ENCODE assay signal across 9 cellular contexts in genomic region chr18:57428221-57429150, GRCh38. TPM values are rescaled to one million over a fixed set of nuclear protein-coding genes. Genes with fewer than 3 reads are reported as not detected.
DNase-seq lines count a peak whose midpoint lies in the region; ATAC-seq and TF ChIP-seq lines count a peak whose summit lies in the region.
"Had no signal": no experiment of that assay in that cellular context is flagged by ENCODE, and none has a peak within 500 bp of the region (broad histone marks: within the 10 kb centered on the region; RNA-seq: fewer than 3 reads in every experiment).

No MANE protein-coding gene starts in this region.

- peaks cover 10 to 20% (median 13%) of the 10 kb centered on the region in 4 donors for H3K4me1 Mint-ChIP-seq in CD4-positive, CD25-positive, alpha-beta regulatory T cell
- H3K4me1 Mint-ChIP-seq in HFFc6 (ENCODE audit: low read depth) (peaks cover 12% of the 10 kb centered on the region), glutamatergic neuron (ENCODE audit: low read depth, unreplicated experiment) (peaks cover 36% of the 10 kb centered on the region)

- no peak for ATAC-seq in CD4-positive, CD25-positive, alpha-beta regulatory T cell (ENCODE audit: low read depth in 2 of 2)
- ATAC-seq in omental fat pad (ENCODE audit: low FRiP score) = peak; percentile 37
- no peak for ATAC-seq in HG03378 (IDR thresholded peaks at IDR 0.05; ENCODE audit: unreplicated experiment)
- no peak for ATAC-seq in GM21786 (IDR thresholded peaks at IDR 0.05; ENCODE audit: unreplicated experiment)
- no peak for ATAC-seq in gastrocnemius medialis

- in situ Hi-C loops in gastrocnemius medialis (cut with MboI; ENCODE audit: low sequenced_read_pairs in 4 of 4) = no loop called here

- no peak for DNase-seq in CD4-positive, CD25-positive, alpha-beta regulatory T cell
- DNase-seq in HFFc6 = no peak
- DNase-seq in glutamatergic neuron = peak; percentile 46
- no peak for DNase-seq in omental fat pad (ENCODE audit: low spot score)
- DNase-seq in gastrocnemius medialis = no peak
- no peak for DNase-seq in UCSD-AML1 (lab: John Stamatoyannopoulos, UW; ENCODE audit: unreplicated experiment)
- DNase-seq: effector CD8-positive, alpha-beta T cell had no signal

- peaks cover 15% of the 10 kb centered on the region for H3K4me1 ChIP-seq in CD4-positive, CD25-positive, alpha-beta regulatory T cell (ENCODE audit: control insufficient read depth, insufficient read depth, low read length, poor library complexity, severe bottlenecking)
- H3K4me1 ChIP-seq in gastrocnemius medialis = peaks cover 0 to 2% of the 10 kb centered on the region in 2 donors

- intact Hi-C loops in gastrocnemius medialis (cut with DNase I; ENCODE audit: low total_unique reads) = no loop called here

- H3K27ac ChIP-seq in CD4-positive, CD25-positive, alpha-beta regulatory T cell (ENCODE audit: insufficient read depth, low read length, poor library complexity, severe bottlenecking) = no peak overlapping the region
- H3K27ac ChIP-seq in gastrocnemius medialis = no peak overlapping the region

- H3K36me3 Mint-ChIP-seq in CD4-positive, CD25-positive, alpha-beta regulatory T cell = no peaks in the 10 kb centered on the region
- peaks cover 5% of the 10 kb centered on the region; the same call in 1 of the 2 replicates for H3K36me3 Mint-ChIP-seq in HFFc6 (ENCODE audit: low read depth)
- H3K36me3 Mint-ChIP-seq in glutamatergic neuron (ENCODE audit: unreplicated experiment) = no peaks in the 10 kb centered on the region

- TF ChIP-seq POLR2A in gastrocnemius medialis (IDR thresholded peaks at IDR 0.05) = no peak

- H3K27me3 ChIP-seq in CD4-positive, CD25-positive, alpha-beta regulatory T cell (ENCODE audit: control insufficient read depth, insufficient read depth, low read length) = peaks cover 56% of the 10 kb centered on the region
- H3K27me3 ChIP-seq in gastrocnemius medialis = peaks cover 71 to 97% (median 88%) of the 10 kb centered on the region in 3 donors

- H3K9me3 ChIP-seq in CD4-positive, CD25-positive, alpha-beta regulatory T cell (ENCODE audit: control insufficient read depth in 2 of 2, low read length in 2 of 2) = peaks cover 17 to 35% of the 10 kb centered on the region in 2 experiments
- no peaks in the 10 kb centered on the region for H3K9me3 ChIP-seq in gastrocnemius medialis

- peak overlapping the region in 1 of 3 donors; percentile 53 for H3K27ac Mint-ChIP-seq in CD4-positive, CD25-positive, alpha-beta regulatory T cell
- H3K27ac Mint-ChIP-seq in HFFc6 (no peak overlapping the region), glutamatergic neuron (ENCODE audit: unreplicated experiment) (peak overlapping the region; percentile 80)

- H3K4me3 ChIP-seq in CD4-positive, CD25-positive, alpha-beta regulatory T cell (ENCODE audit: low read depth, low read length) = peak overlapping the region; percentile 26
- H3K4me3 ChIP-seq in gastrocnemius medialis = peak overlapping the region in 2 of 4 donors; percentile 12 to 34

- TF ChIP-seq CTCF in HFFc6 (IDR thresholded peaks at IDR 0.05) (no peak), glutamatergic neuron (IDR thresholded peaks at IDR 0.05; ENCODE audit: partially characterized antibody, unreplicated experiment) (no peak), omental fat pad (IDR thresholded peaks at IDR 0.05) (no peak), gastrocnemius medialis (IDR thresholded peaks at IDR 0.05 in 4 of 5, conservative IDR thresholded peaks at IDR 0.05 in 1 of 5) (no peak)

- H3K4me3 Mint-ChIP-seq in CD4-positive, CD25-positive, alpha-beta regulatory T cell = peak overlapping the region in 2 of 4 donors; percentile 39 to 59
- peak overlapping the region; percentile 43; the same call in 1 of the 2 replicates for H3K4me3 Mint-ChIP-seq in HFFc6
- peak overlapping the region; percentile 96 for H3K4me3 Mint-ChIP-seq in glutamatergic neuron (ENCODE audit: unreplicated experiment)

- H3K36me3 ChIP-seq in CD4-positive, CD25-positive, alpha-beta regulatory T cell (ENCODE audit: control insufficient read depth, insufficient read depth, low read length) = no peaks in the 10 kb centered on the region
- H3K36me3 ChIP-seq in gastrocnemius medialis = no peaks in the 10 kb centered on the region

- peaks cover 86% of the 10 kb centered on the region for H3K27me3 Mint-ChIP-seq in CD4-positive, CD25-positive, alpha-beta regulatory T cell
- H3K27me3 Mint-ChIP-seq in HFFc6 (ENCODE audit: insufficient read depth) (peaks cover 49% of the 10 kb centered on the region), glutamatergic neuron (ENCODE audit: unreplicated experiment) (peaks cover 21% of the 10 kb centered on the region)

- H3K9me3 Mint-ChIP-seq in CD4-positive, CD25-positive, alpha-beta regulatory T cell = peaks cover 0 to 18% (median 5%) of the 10 kb centered on the region in 7 donors
- H3K9me3 Mint-ChIP-seq in HFFc6 (peaks cover 4% of the 10 kb centered on the region), glutamatergic neuron (ENCODE audit: unreplicated experiment) (peaks cover 14% of the 10 kb centered on the region)

RNA-seq across cellular contexts. Expression of gene ONECUT2, which starts 6.7 kb away (rescaled TPM):
- not detected for total RNA-seq in CD4-positive, CD25-positive, alpha-beta regulatory T cell
- not detected for polyA plus RNA-seq in CD4-positive, CD25-positive, alpha-beta regulatory T cell
- total RNA-seq in HFFc6 (2021; fragmentation: NEBNext Ultra II Directional; extraction: Animal tissue kit (Norgen Biotek cat#: 25700)) = under 1 TPM; 0.10 to 0.40 (median 0.18) TPM
- total RNA-seq in glutamatergic neuron (ENCODE audit: unreplicated experiment) = 230 TPM
- total RNA-seq in omental fat pad = under 1 TPM in 2 of 4 donors, not detected in 2; under 0.01 to 0.06 TPM
- total RNA-seq in gastrocnemius medialis = under 1 TPM in 3 of 4 donors, not detected in 1; under 0.01 to 0.15 (median 0.04) TPM

Comparison
In these comparisons a context has a peak if more than half of its experiments do, and no peak if none do; other contexts are left out.
1. RNA of gene ONECUT2, which starts 6.7 kb away (total RNA-seq): 230 TPM in glutamatergic neuron (single experiment); 0.10 to 0.40 TPM in HFFc6, under 0.01 to 0.15 TPM in gastrocnemius medialis, not detected in CD4-positive, CD25-positive, alpha-beta regulatory T cell (single experiment) and under 0.01 to 0.06 TPM in omental fat pad; every median in the first group is over 100 times any median in the second.